ENCODE assay signal across 8 cellular contexts in genomic region chr20:36050436-36051317, GRCh38.
DNase-seq lines count a peak whose midpoint lies in the region; ATAC-seq and TF ChIP-seq lines count a peak whose summit lies in the region.

No MANE protein-coding gene starts in this region.

- peak overlapping the region; percentile 89 for H3K27ac Mint-ChIP-seq in type B pancreatic cell

- peaks cover 36% of the 10 kb centered on the region for H3K4me1 Mint-ChIP-seq in type B pancreatic cell (ENCODE audit: unreplicated experiment)

- TF ChIP-seq CTCF in GM12865 (IDR thresholded peaks at IDR 0.05; ENCODE audit: insufficient read depth, low read depth, low read length, missing control alignments) (no peak), type B pancreatic cell (conservative IDR thresholded peaks at IDR 0.05) (no peak)

- peak overlapping the region; percentile 97 for H3K4me3 Mint-ChIP-seq in type B pancreatic cell

- ATAC-seq in HG02759 (IDR thresholded peaks at IDR 0.05; ENCODE audit: unreplicated experiment) (peak; percentile 98), left cardiac atrium (peak; percentile 99)

- intact Hi-C loops in left cardiac atrium (cut with DNase I) (no loop called here), posterior cingulate gyrus (cut with DNase I) (no loop called here)

- H3K27ac ChIP-seq in adipose tissue (ENCODE audit: low read depth, low read length): peak overlapping the region; percentile 90

- H3K36me3 Mint-ChIP-seq in type B pancreatic cell: peaks cover 32% of the 10 kb centered on the region

- H3K4me3 ChIP-seq in GM12865 (ENCODE audit: low read depth, low read length): peak overlapping the region; percentile 100

- no peaks in the 10 kb centered on the region for H3K27me3 Mint-ChIP-seq in type B pancreatic cell

- H3K9me3 Mint-ChIP-seq in type B pancreatic cell: no peaks in the 10 kb centered on the region

- 0 to 1% (median 0%) methylated on average over 63 to 75 of the region's 75 CpGs for WGBS in adipose tissue, 3 donors

- DNase-seq in GM12865 (ENCODE audit: low read depth) (peak; percentile 95), NCI-H1417 treated with DMSO at 0.1 percent for 48 hours (lab: John Stamatoyannopoulos, UW) (peak; percentile 51), SW480 (ENCODE audit: low spot score) (peak; percentile 95), left cardiac atrium (peak; percentile 93), posterior cingulate gyrus (peak; percentile 87 to 98 (median 91)), type B pancreatic cell (ENCODE audit: extremely low spot score, unreplicated experiment) (peak; percentile 91)

Comparison
In these comparisons a context has a peak if more than half of its experiments do, and no peak if none do; other contexts are left out.
1. Peak in every context shown above with its lines: DNase-seq, ATAC-seq, H3K4me3 ChIP-seq and H3K27ac ChIP-seq.